In genomic region chr6:44925100-44925739, GRCh38 we compare ENCODE assay signal across 8 cellular contexts.
DNase-seq lines count a peak whose midpoint lies in the region; ATAC-seq, FAIRE-seq and TF ChIP-seq lines count a peak whose summit lies in the region.

No MANE protein-coding gene starts in this region.

- DNase-seq in AG10803 (ENCODE audit: low read depth), result peak; percentile 49
- DNase-seq in NOMO-1 (lab: John Stamatoyannopoulos, UW; ENCODE audit: unreplicated experiment in 2 of 2), result peak; percentile 37 to 73
- DNase-seq in endothelial cell (ENCODE audit: low spot score), result peak; percentile 9
- no peak for DNase-seq in frontal cortex (ENCODE audit: low spot score in 2 of 2)
- DNase-seq in HK-2 (ENCODE audit: unreplicated experiment), result no peak

- H3K4me3 ChIP-seq in AG10803 (ENCODE audit: low read length), result no peak overlapping the region

- peak; percentile 60 for ATAC-seq in GM19351 (IDR thresholded peaks at IDR 0.05; ENCODE audit: unreplicated experiment)
- no peak for ATAC-seq in HG02759 (IDR thresholded peaks at IDR 0.05; ENCODE audit: unreplicated experiment)
- no peak for ATAC-seq in HG03097 (IDR thresholded peaks at IDR 0.05; ENCODE audit: low FRiP score, unreplicated experiment)

- no peak overlapping the region for H3K4me3 Mint-ChIP-seq in endothelial cell (ENCODE audit: unreplicated experiment)

- H3K36me3 Mint-ChIP-seq in endothelial cell (ENCODE audit: low read depth, unreplicated experiment), result no peaks in the 10 kb centered on the region

- H3K27ac Mint-ChIP-seq in endothelial cell (ENCODE audit: unreplicated experiment), result peak overlapping the region; percentile 59

- FAIRE-seq in frontal cortex (lab: Jason Lieb, UNC), result no peak

- H3K4me1 Mint-ChIP-seq in endothelial cell (ENCODE audit: unreplicated experiment), result no peaks in the 10 kb centered on the region

- no peaks in the 10 kb centered on the region for H3K27me3 Mint-ChIP-seq in endothelial cell (ENCODE audit: unreplicated experiment)

- H3K9me3 Mint-ChIP-seq in endothelial cell (ENCODE audit: unreplicated experiment), result no peaks in the 10 kb centered on the region

- TF ChIP-seq CTCF in AG10803 (conservative IDR thresholded peaks at IDR 0.05; ENCODE audit: low read length) (no peak), endothelial cell (IDR thresholded peaks at IDR 0.05; ENCODE audit: unreplicated experiment) (no peak)

Comparison
In these comparisons a context has a peak if more than half of its experiments do, and no peak if none do; other contexts are left out.
1. DNase-seq: peak in AG10803 (single experiment), NOMO-1 (2 of 2) and endothelial cell (single experiment); none in frontal cortex (0 of 2) and HK-2 (single experiment).